In the genomic region with DNA sequence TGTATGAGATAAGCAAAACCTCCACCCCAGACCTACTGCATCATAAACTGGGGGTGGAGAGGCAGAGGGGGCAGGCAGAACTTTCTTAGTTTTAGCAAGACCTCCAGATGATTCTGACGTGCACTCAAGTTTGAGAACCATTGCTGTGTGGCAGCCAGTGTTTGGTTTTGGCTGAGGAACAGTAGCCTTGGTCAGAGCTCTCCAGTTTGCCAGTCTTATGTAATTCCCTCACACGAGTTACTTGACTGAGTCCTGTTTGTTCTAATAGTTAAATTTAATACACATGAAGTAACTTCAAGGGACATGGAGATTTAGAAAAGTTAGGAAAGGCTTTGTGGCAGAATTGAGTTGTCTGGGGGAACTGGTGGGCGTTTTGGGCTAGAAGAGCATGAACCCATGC, we compare ENCODE assay signal across 12 cellular contexts. TPM values are rescaled to one million over a fixed set of nuclear protein-coding genes. Genes with fewer than 3 reads are reported as not detected.
"Had no signal": no experiment of that assay in that cellular context is flagged by ENCODE, and none has a peak within 500 bp of the region (broad histone marks: within the 10 kb centered on the region; RNA-seq: fewer than 3 reads in every experiment).

No MANE protein-coding gene starts in this region.

- H3K4me3 Mint-ChIP-seq: activated T-cell treated with anti-CD3 and anti-CD28 coated beads, Interleukin-2, amount 50 U/mL, for 4 hours had no signal

- H3K4me1 ChIP-seq: colonic mucosa, esophagus squamous epithelium, heart right ventricle, parathyroid adenoma had no signal

- H3K9me3 ChIP-seq: colonic mucosa, esophagus squamous epithelium, heart right ventricle had no signal

- H3K4me3 ChIP-seq: colonic mucosa, esophagus squamous epithelium, heart right ventricle had no signal

- H3K27me3 ChIP-seq: colonic mucosa, esophagus squamous epithelium, heart right ventricle had no signal

- H3K27ac ChIP-seq: colonic mucosa, esophagus squamous epithelium, heart right ventricle, parathyroid adenoma had no signal

- H3K9me3 Mint-ChIP-seq: activated T-cell treated with anti-CD3 and anti-CD28 coated beads, Interleukin-2, amount 50 U/mL, for 4 hours had no signal

- DNase-seq: activated CD4-positive, alpha-beta T cell treated with anti-CD3 and anti-CD28 coated beads for 1 hour; activated T-cell treated with anti-CD3 and anti-CD28 coated beads, Interleukin-2, amount 50 U/mL, for 4 hours; colonic mucosa; esophagus squamous epithelium; foreskin melanocyte; heart right ventricle; islet precursor cell; small intestine; T-helper 9 cell; trophoblast cell had no signal

- ATAC-seq: activated T-cell treated with anti-CD3 and anti-CD28 coated beads, Interleukin-2, amount 50 U/mL, for 4 hours; heart right ventricle; left lobe of liver had no signal

RNA-seq across cellular contexts. Expression of gene CRHR2, which starts 49.0 kb away (rescaled TPM):
- total RNA-seq: activated T-cell treated with anti-CD3 and anti-CD28 coated beads, Interleukin-2, amount 50 U/mL, for 4 hours; left lobe of liver had no signal
